Comparison of ENCODE assay signal across 14 cellular contexts in genomic region chr6:55782275-55782674, GRCh38.
DNase-seq lines count a peak whose midpoint lies in the region; ATAC-seq and TF ChIP-seq lines count a peak whose summit lies in the region.
"Had no signal": no experiment of that assay in that cellular context is flagged by ENCODE, and none has a peak within 500 bp of the region (broad histone marks: within the 10 kb centered on the region; RNA-seq: fewer than 3 reads in every experiment).

No MANE protein-coding gene starts in this region.

- H3K27me3 Mint-ChIP-seq in nephron progenitor cell (ENCODE audit: low read depth, poor library complexity), result no peaks in the 10 kb centered on the region
- H3K27me3 Mint-ChIP-seq: CD4-positive, alpha-beta T cell had no signal

- no peak overlapping the region for H3K4me3 ChIP-seq in cardiac muscle cell
- H3K4me3 ChIP-seq: BLaER1 treated with 17β-estradiol and CSF1 and Interleukin-3, amounts not matched to agents 10 nM and 100 nM; GM12878 had no signal

- ATAC-seq in GM19467 (IDR thresholded peaks at IDR 0.05; ENCODE audit: unreplicated experiment) (no peak), HG03457 (IDR thresholded peaks at IDR 0.05; ENCODE audit: unreplicated experiment) (no peak)
- ATAC-seq: GM12878 had no signal

- H3K4me1 ChIP-seq in cardiac muscle cell (ENCODE audit: low read depth), result peaks cover under 1% of the 10 kb centered on the region
- H3K4me1 ChIP-seq: BLaER1 treated with 17β-estradiol and CSF1 and Interleukin-3, amounts not matched to agents 10 nM and 100 nM had no signal

- H3K9me3 ChIP-seq in cardiac muscle cell (ENCODE audit: low read depth), result no peaks in the 10 kb centered on the region
- H3K9me3 ChIP-seq: BLaER1 treated with 17β-estradiol and CSF1 and Interleukin-3, amounts not matched to agents 10 nM and 100 nM had no signal

- H3K27ac ChIP-seq in cardiac muscle cell, result peak overlapping the region; percentile 31
- H3K27ac ChIP-seq: BLaER1 treated with 17β-estradiol and CSF1 and Interleukin-3, amounts not matched to agents 10 nM and 100 nM had no signal

- no peak for DNase-seq in cardiac muscle cell (ENCODE audit: low read depth in 1 of 2, low spot score in 1 of 2)
- no peak for DNase-seq in cardiac septum (ENCODE audit: low spot score)
- DNase-seq in fibroblast of gingiva (ENCODE audit: low read depth), result peak; percentile 18
- DNase-seq in nephron progenitor cell, result no peak
- DNase-seq in stimulated activated CD4-positive, alpha-beta T cell treated with anti-CD3 and anti-CD28 coated beads, Interleukin-4, amount 100 ng/mL, for 4 hours, result no peak
- DNase-seq: 8988T; AML-193; CD4-positive, alpha-beta T cell; DMS79; IMR-90 had no signal

- H3K36me3 Mint-ChIP-seq in nephron progenitor cell (ENCODE audit: low read depth), result no peaks in the 10 kb centered on the region

- H3K36me3 ChIP-seq in cardiac muscle cell, result peaks cover 16% of the 10 kb centered on the region
- H3K36me3 ChIP-seq: BLaER1 treated with 17β-estradiol and CSF1 and Interleukin-3, amounts not matched to agents 10 nM and 100 nM had no signal

- H3K27me3 ChIP-seq in cardiac muscle cell, result no peaks in the 10 kb centered on the region
- H3K27me3 ChIP-seq: BLaER1 treated with 17β-estradiol and CSF1 and Interleukin-3, amounts not matched to agents 10 nM and 100 nM had no signal

- H3K4me3 Mint-ChIP-seq in nephron progenitor cell, result no peak overlapping the region
- H3K4me3 Mint-ChIP-seq: CD4-positive, alpha-beta T cell had no signal

- no peaks in the 10 kb centered on the region for H3K9me3 Mint-ChIP-seq in nephron progenitor cell

- TF ChIP-seq CTCF in cardiac muscle cell (IDR thresholded peaks at IDR 0.05; ENCODE audit: low read depth, low read length), result no peak
- TF ChIP-seq CTCF in nephron progenitor cell (IDR thresholded peaks at IDR 0.05), result no peak

- peaks cover 15% of the 10 kb centered on the region for H3K4me1 Mint-ChIP-seq in nephron progenitor cell

- peak overlapping the region; percentile 49 for H3K27ac Mint-ChIP-seq in nephron progenitor cell
- H3K27ac Mint-ChIP-seq: CD4-positive, alpha-beta T cell had no signal

- intact Hi-C loops in cardiac septum (cut with DNase I), result no loop called here
